11 cellular contexts compared by ENCODE assay signal in genomic region chr15:65323071-65323511, GRCh38. TPM values are rescaled to one million over a fixed set of nuclear protein-coding genes. Genes with fewer than 3 reads are reported as not detected.
DNase-seq lines count a peak whose midpoint lies in the region; ATAC-seq, FAIRE-seq and TF ChIP-seq lines count a peak whose summit lies in the region.
"Had no signal": no experiment of that assay in that cellular context is flagged by ENCODE, and none has a peak within 500 bp of the region (broad histone marks: within the 10 kb centered on the region; RNA-seq: fewer than 3 reads in every experiment).

No MANE protein-coding gene starts in this region.

- intact Hi-C loops in activated CD4-positive, alpha-beta T cell treated with anti-CD3 and anti-CD28 coated beads, Interleukin-2, amount 10 ng/mL, durations not matched to agents 24 days and 14 days (cut with micrococcal nuclease) = no loop called here

- no peaks in the 10 kb centered on the region for H4K20me1 ChIP-seq in astrocyte (ENCODE audit: insufficient read depth, low read length)
- H4K20me1 ChIP-seq: BLaER1 treated with 17β-estradiol and CSF1 and Interleukin-3, amounts not matched to agents 10 nM and 100 nM had no signal

- peak overlapping the region; percentile 41 for H3K27ac Mint-ChIP-seq in astrocyte (ENCODE audit: unreplicated experiment)
- H3K27ac Mint-ChIP-seq in activated CD4-positive, alpha-beta T cell treated with anti-CD3 and anti-CD28 coated beads, Interleukin-2, amount 10 ng/mL, durations not matched to agents 24 days and 14 days = no peak overlapping the region

- peaks cover 2% of the 10 kb centered on the region for H3K36me3 Mint-ChIP-seq in astrocyte (ENCODE audit: low read depth, unreplicated experiment)
- H3K36me3 Mint-ChIP-seq in activated CD4-positive, alpha-beta T cell treated with anti-CD3 and anti-CD28 coated beads, Interleukin-2, amount 10 ng/mL, durations not matched to agents 24 days and 14 days (ENCODE audit: low read depth) = no peaks in the 10 kb centered on the region

- H3K4me1 ChIP-seq in astrocyte (ENCODE audit: insufficient read depth, low read length) (peaks cover 4% of the 10 kb centered on the region), HAP-1 (no peaks in the 10 kb centered on the region)

- H3K4me3 ChIP-seq in astrocyte (ENCODE audit: insufficient read depth, low read depth, low read length) (no peak overlapping the region), HAP-1 (no peak overlapping the region)
- H3K4me3 ChIP-seq: BLaER1 treated with 17β-estradiol and CSF1 and Interleukin-3, amounts not matched to agents 10 nM and 100 nM had no signal

- H3K9me3 ChIP-seq in astrocyte (ENCODE audit: insufficient read depth, low read depth, low read length) = no peaks in the 10 kb centered on the region
- H3K9me3 ChIP-seq in HAP-1 = no peaks in the 10 kb centered on the region
- H3K9me3 ChIP-seq: BLaER1 treated with 17β-estradiol and CSF1 and Interleukin-3, amounts not matched to agents 10 nM and 100 nM had no signal

- H3K4me2 ChIP-seq in astrocyte (ENCODE audit: low read length) = peak overlapping the region; percentile 29
- H3K4me2 ChIP-seq: BLaER1 treated with 17β-estradiol and CSF1 and Interleukin-3, amounts not matched to agents 10 nM and 100 nM had no signal

- peaks cover 5% of the 10 kb centered on the region for H3K4me1 Mint-ChIP-seq in astrocyte (ENCODE audit: low read depth, unreplicated experiment)
- no peaks in the 10 kb centered on the region for H3K4me1 Mint-ChIP-seq in activated CD4-positive, alpha-beta T cell treated with anti-CD3 and anti-CD28 coated beads, Interleukin-2, amount 10 ng/mL, durations not matched to agents 24 days and 14 days

- H3K36me3 ChIP-seq in astrocyte (ENCODE audit: insufficient read depth, low read length) (no peaks in the 10 kb centered on the region), HAP-1 (replicated peaks) (no peaks in the 10 kb centered on the region)
- H3K36me3 ChIP-seq: BLaER1 treated with 17β-estradiol and CSF1 and Interleukin-3, amounts not matched to agents 10 nM and 100 nM had no signal

- H3K79me2 ChIP-seq in astrocyte (ENCODE audit: insufficient read depth, low read length) = no peaks in the 10 kb centered on the region

- no peak overlapping the region for H3K9ac ChIP-seq in astrocyte (ENCODE audit: low read length)
- H3K9ac ChIP-seq: BLaER1 treated with 17β-estradiol and CSF1 and Interleukin-3, amounts not matched to agents 10 nM and 100 nM had no signal

- peaks cover 23% of the 10 kb centered on the region for H3K27me3 Mint-ChIP-seq in astrocyte (ENCODE audit: low read depth, unreplicated experiment)
- H3K27me3 Mint-ChIP-seq in activated CD4-positive, alpha-beta T cell treated with anti-CD3 and anti-CD28 coated beads, Interleukin-2, amount 10 ng/mL, durations not matched to agents 24 days and 14 days = peaks cover 28% of the 10 kb centered on the region

- in situ Hi-C loops in HAP-1 (cut with MboI; ENCODE audit: low sequenced_read_pairs) = no loop called here

- FAIRE-seq in astrocyte (lab: Jason Lieb, UNC) = no peak

- DNase-seq in AG08395 (ENCODE audit: low spot score) = peak; percentile 30
- DNase-seq in NCI-H1105 treated with DMSO at 0.1 percent for 48 hours (lab: John Stamatoyannopoulos, UW) = peak; percentile 96
- peak; percentile 22 for DNase-seq in astrocyte (ENCODE audit: low read depth)
- DNase-seq in islet precursor cell = peak; percentile 52
- DNase-seq in activated CD4-positive, alpha-beta T cell treated with anti-CD3 and anti-CD28 coated beads, Interleukin-2, amount 10 ng/mL, durations not matched to agents 24 days and 14 days = no peak
- no peak for DNase-seq in activated effector memory CD4-positive, alpha-beta T cell treated with anti-CD3 and anti-CD28 coated beads, Interleukin-2, amount 50 U/mL, for 16 hours
- no peak for DNase-seq in HAP-1 (ENCODE audit: low spot score in 2 of 2)
- DNase-seq: Karpas-422, T-helper 2 cell had no signal

- peak overlapping the region; percentile 62 for H3K4me3 Mint-ChIP-seq in astrocyte (ENCODE audit: unreplicated experiment)
- no peak overlapping the region for H3K4me3 Mint-ChIP-seq in activated CD4-positive, alpha-beta T cell treated with anti-CD3 and anti-CD28 coated beads, Interleukin-2, amount 10 ng/mL, durations not matched to agents 24 days and 14 days

- H3K27ac ChIP-seq in astrocyte (ENCODE audit: low read depth, low read length) = no peak overlapping the region
- H3K27ac ChIP-seq: BLaER1 treated with 17β-estradiol and CSF1 and Interleukin-3, amounts not matched to agents 10 nM and 100 nM had no signal

- no peak overlapping the region for H2AFZ ChIP-seq in astrocyte (ENCODE audit: low read depth, low read length)

- TF ChIP-seq CTCF in astrocyte (IDR thresholded peaks at IDR 0.05; ENCODE audit: insufficient read depth, low read depth, low read length) = no peak

- H3K27me3 ChIP-seq in astrocyte (ENCODE audit: insufficient read depth, low read length) (no peaks in the 10 kb centered on the region), HAP-1 (ENCODE audit: low read depth) (no peaks in the 10 kb centered on the region)
- H3K27me3 ChIP-seq: BLaER1 treated with 17β-estradiol and CSF1 and Interleukin-3, amounts not matched to agents 10 nM and 100 nM had no signal

- no peak for ATAC-seq in GM18858 (IDR thresholded peaks at IDR 0.05; ENCODE audit: unreplicated experiment)

- no peaks in the 10 kb centered on the region for H3K9me3 Mint-ChIP-seq in astrocyte (ENCODE audit: unreplicated experiment)
- H3K9me3 Mint-ChIP-seq in activated CD4-positive, alpha-beta T cell treated with anti-CD3 and anti-CD28 coated beads, Interleukin-2, amount 10 ng/mL, durations not matched to agents 24 days and 14 days = no peaks in the 10 kb centered on the region

RNA-seq across cellular contexts. Expression of gene RNU5B-1, which starts 18.6 kb away (rescaled TPM):
- total RNA-seq in astrocyte = 11.7 TPM in 1 of 2 replicates, not detected in the other
- total RNA-seq in activated CD4-positive, alpha-beta T cell treated with anti-CD3 and anti-CD28 coated beads, Interleukin-2, amount 10 ng/mL, durations not matched to agents 24 days and 14 days = not detected in 2 replicates

RNA-seq across cellular contexts. Expression of gene RNU5A-1, which starts 27.2 kb away (rescaled TPM):
- total RNA-seq in astrocyte = not detected in 2 replicates
- total RNA-seq in activated CD4-positive, alpha-beta T cell treated with anti-CD3 and anti-CD28 coated beads, Interleukin-2, amount 10 ng/mL, durations not matched to agents 24 days and 14 days = not detected in 2 replicates

RNA-seq across cellular contexts. Expression of gene PARP16, which starts 36.4 kb away (rescaled TPM):
- total RNA-seq in astrocyte = 2.7 and 4.7 TPM in 2 replicates
- 11.7 TPM in 2 replicates for total RNA-seq in activated CD4-positive, alpha-beta T cell treated with anti-CD3 and anti-CD28 coated beads, Interleukin-2, amount 10 ng/mL, durations not matched to agents 24 days and 14 days

RNA-seq across cellular contexts. Expression of gene IGDCC3, which starts 54.7 kb away (rescaled TPM):
- 8.4 and 11.0 TPM in 2 replicates for total RNA-seq in astrocyte
- total RNA-seq in activated CD4-positive, alpha-beta T cell treated with anti-CD3 and anti-CD28 coated beads, Interleukin-2, amount 10 ng/mL, durations not matched to agents 24 days and 14 days = not detected in 2 replicates

Comparison
In these comparisons a context has a peak if more than half of its experiments do, and no peak if none do; other contexts are left out.
1. DNase-seq: peak in AG08395 (single experiment), NCI-H1105 treated with DMSO at 0.1 percent for 48 hours (single experiment), astrocyte (single experiment) and islet precursor cell (single experiment); none in activated CD4-positive, alpha-beta T cell treated with anti-CD3 and anti-CD28 coated beads, Interleukin-2, amount 10 ng/mL, durations not matched to agents 24 days and 14 days (single experiment), activated effector memory CD4-positive, alpha-beta T cell treated with anti-CD3 and anti-CD28 coated beads, Interleukin-2, amount 50 U/mL, for 16 hours (single experiment) and HAP-1 (0 of 2).